16 cellular contexts compared by ENCODE assay signal in the genomic region with DNA sequence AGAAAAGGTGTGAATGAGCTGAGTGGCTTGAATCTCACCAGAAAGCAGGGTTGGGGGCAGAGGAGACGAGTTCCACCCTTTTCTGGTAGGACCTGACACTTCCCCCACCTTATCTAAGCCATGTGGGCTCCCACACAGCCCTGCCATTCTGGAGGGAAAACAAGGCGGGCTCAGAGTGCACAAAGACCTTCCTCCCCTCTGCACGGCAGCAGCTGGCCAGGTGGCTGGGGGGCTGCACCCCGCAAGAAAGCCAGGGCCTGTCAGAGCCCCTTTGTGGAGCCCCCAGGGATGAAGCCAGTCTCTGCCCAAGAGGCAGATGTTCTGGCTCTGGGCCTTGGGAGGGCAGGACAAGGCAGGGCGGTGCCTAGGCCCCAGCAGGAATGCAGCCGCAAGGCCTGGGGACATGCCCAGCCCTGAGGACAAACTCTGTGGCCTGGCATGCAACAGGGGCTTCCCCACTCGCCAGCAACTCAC. TPM values are rescaled to one million over a fixed set of nuclear protein-coding genes. Genes with fewer than 3 reads are reported as not detected.
A peak's percentile ranks its signal among the peaks of the same experiment; 100 is the strongest.
DNase-seq lines count a peak whose midpoint lies in the region; ATAC-seq and TF ChIP-seq lines count a peak whose summit lies in the region.
"Had no signal": no experiment of that assay in that cellular context is flagged by ENCODE, and none has a peak within 500 bp of the region (broad histone marks: within the 10 kb centered on the region; RNA-seq: fewer than 3 reads in every experiment).

No MANE protein-coding gene starts in this region.

- peak; percentile 49 for DNase-seq in Caki2 (ENCODE audit: low read depth)
- no peak for DNase-seq in RWPE1 (ENCODE audit: low spot score)
- peak in 2 of 5 donors; percentile 40 to 53 for DNase-seq in heart left ventricle
- DNase-seq in prostate gland (ENCODE audit: low spot score): no peak
- no peak for DNase-seq in activated T-cell treated with anti-CD3 and anti-CD28 coated beads for 4 hours
- no peak for DNase-seq in posterior vena cava (ENCODE audit: low spot score)
- DNase-seq: activated CD4-positive, alpha-beta memory T cell treated with anti-CD3 and anti-CD28 coated beads for 36 hours; activated naive CD8-positive, alpha-beta T cell treated with anti-CD3 and anti-CD28 coated beads, Interleukin-2, amount 10 ng/mL, durations not matched to agents 7 days and 5 days; CD8-positive, alpha-beta T cell; stimulated activated CD4-positive, alpha-beta T cell treated with anti-CD3 and anti-CD28 coated beads, Interleukin-4, amount 100 ng/mL, for 24 hours had no signal

- WGBS in heart left ventricle, 4 donors: 51 to 66% (median 59%) methylated on average over 6 to 7 of the region's 7 CpGs
- WGBS in prostate gland: 55% methylated on average over 3 of the region's 7 CpGs

- in situ Hi-C loops in Caki2 (cut with HindIII; ENCODE audit: low pct_unique_long_range_greater_than_20kb, low sequenced_read_pairs): no loop called here

- no peaks in the 10 kb centered on the region for H3K9me3 ChIP-seq in heart left ventricle
- H3K9me3 ChIP-seq in prostate gland: no peaks in the 10 kb centered on the region
- H3K9me3 ChIP-seq: neutrophil, upper lobe of left lung had no signal

- CTCF ChIA-PET in RWPE1 (lab: Yijun Ruan, JAX): interaction anchor here (0.7 kb wide), 1 partner anchor 65 kb away, joined by 4 read pairs; no protein-coding TSS in a partner anchor

- no peak for TF ChIP-seq CTCF in RWPE1 (conservative IDR thresholded peaks at IDR 0.05; ENCODE audit: low read depth)
- no peak for TF ChIP-seq CTCF in heart left ventricle (IDR thresholded peaks at IDR 0.05)
- no peak for TF ChIP-seq CTCF in prostate gland (IDR thresholded peaks at IDR 0.05)

- H3K27ac ChIP-seq in RWPE1 (peak overlapping the region; percentile 70), heart left ventricle (peak overlapping the region in 8 of 12 donors; percentile 4 to 69 (median 20)), prostate gland (peak overlapping the region; percentile 20 to 36)
- H3K27ac ChIP-seq: neutrophil had no signal

- H3K36me3 ChIP-seq in heart left ventricle (peaks cover 0 to 73% (median 44%) of the 10 kb centered on the region in 9 donors), prostate gland (no peaks in the 10 kb centered on the region)
- H3K36me3 ChIP-seq: neutrophil had no signal

- ATAC-seq in heart left ventricle (peak; percentile 60 to 84 (median 71)), GM18858 (IDR thresholded peaks at IDR 0.05; ENCODE audit: unreplicated experiment) (no peak), HG02938 (IDR thresholded peaks at IDR 0.05; ENCODE audit: unreplicated experiment) (no peak)
- ATAC-seq: CD8-positive, alpha-beta T cell; GM12878; SK-N-SH treated with all-trans-retinoic acid at 6 μM for 48 hours had no signal

- H3K27me3 ChIP-seq in heart left ventricle (no peaks in the 10 kb centered on the region), prostate gland (replicated peaks; ENCODE audit: insufficient read depth) (no peaks in the 10 kb centered on the region)
- H3K27me3 ChIP-seq: neutrophil, upper lobe of left lung had no signal

- H3K4me1 ChIP-seq in heart left ventricle (peaks cover 0 to 46% (median 22%) of the 10 kb centered on the region in 12 donors), prostate gland (replicated peaks) (peaks cover 15% of the 10 kb centered on the region)

- POLR2A ChIA-PET in RWPE1 (lab: Yijun Ruan, JAX; ENCODE audit: low non-redundant PET): no interaction called here

- TF ChIP-seq POLR2A in heart left ventricle (IDR thresholded peaks at IDR 0.05) (no peak), prostate gland (IDR thresholded peaks at IDR 0.05) (no peak)

- intact Hi-C loops in heart left ventricle (cut with DNase I) (loop anchor here in 3 of 10 donors (5.0 kb wide), 1 partner anchor 40 kb away; a partner anchor contains a TSS), prostate gland (cut with DNase I) (no loop called here), posterior vena cava (cut with DNase I) (no loop called here)

- H3K4me3 ChIP-seq in heart left ventricle: no peak overlapping the region
- H3K4me3 ChIP-seq in prostate gland: no peak overlapping the region
- H3K4me3 ChIP-seq: GM12878, upper lobe of left lung had no signal

RNA-seq across cellular contexts. Expression of a gene that starts 48.4 kb away (rescaled TPM):
- total RNA-seq in Caki2 (2014; rRNA removed; shearing (Covaris generic); ENCODE audit: low replicate concordance): 64.7 and 69.7 TPM in 2 replicates
- 1 to 10 TPM; 3.7 to 6.2 (median 4.9) TPM for total RNA-seq in heart left ventricle
- 1 to 10 TPM; 3.2 to 7.0 TPM for polyA plus RNA-seq in heart left ventricle
- total RNA-seq in prostate gland: 10 to 100 TPM; 13.0 to 17.1 TPM
- 1 to 10 TPM; 7.1 to 7.2 TPM for total RNA-seq in posterior vena cava

RNA-seq across cellular contexts. Expression of a gene that starts 53.9 kb away (rescaled TPM):
- 13.6 and 23.6 TPM in 2 replicates for total RNA-seq in Caki2 (2014; rRNA removed; shearing (Covaris generic); ENCODE audit: low replicate concordance)
- total RNA-seq in heart left ventricle: not detected
- polyA plus RNA-seq in heart left ventricle: under 1 TPM in 1 of 2 donors, not detected in 1; 0.15 TPM
- total RNA-seq in prostate gland: 1 to 10 TPM in 1 of 2 donors, under 1 TPM in 1; 0.14 to 1.3 TPM
- total RNA-seq in posterior vena cava: under 1 TPM in 1 of 2 donors, not detected in 1; 0.37 TPM
- total RNA-seq: activated CD4-positive, alpha-beta memory T cell treated with anti-CD3 and anti-CD28 coated beads for 36 hours; activated naive CD8-positive, alpha-beta T cell treated with anti-CD3 and anti-CD28 coated beads, Interleukin-2, amount 10 ng/mL, durations not matched to agents 7 days and 5 days; CD8-positive, alpha-beta T cell had no signal

Comparison
In these comparisons a context has a peak if more than half of its experiments do, and no peak if none do; other contexts are left out.
1. ATAC-seq: peak in heart left ventricle (4 of 4); none in GM18858 (single experiment) and HG02938 (single experiment).
2. Peak in every context shown above with its lines, with median percentiles within 50 percentile points of each other: H3K27ac ChIP-seq.